ENCODE assay signal across 8 cellular contexts in the genomic region with DNA sequence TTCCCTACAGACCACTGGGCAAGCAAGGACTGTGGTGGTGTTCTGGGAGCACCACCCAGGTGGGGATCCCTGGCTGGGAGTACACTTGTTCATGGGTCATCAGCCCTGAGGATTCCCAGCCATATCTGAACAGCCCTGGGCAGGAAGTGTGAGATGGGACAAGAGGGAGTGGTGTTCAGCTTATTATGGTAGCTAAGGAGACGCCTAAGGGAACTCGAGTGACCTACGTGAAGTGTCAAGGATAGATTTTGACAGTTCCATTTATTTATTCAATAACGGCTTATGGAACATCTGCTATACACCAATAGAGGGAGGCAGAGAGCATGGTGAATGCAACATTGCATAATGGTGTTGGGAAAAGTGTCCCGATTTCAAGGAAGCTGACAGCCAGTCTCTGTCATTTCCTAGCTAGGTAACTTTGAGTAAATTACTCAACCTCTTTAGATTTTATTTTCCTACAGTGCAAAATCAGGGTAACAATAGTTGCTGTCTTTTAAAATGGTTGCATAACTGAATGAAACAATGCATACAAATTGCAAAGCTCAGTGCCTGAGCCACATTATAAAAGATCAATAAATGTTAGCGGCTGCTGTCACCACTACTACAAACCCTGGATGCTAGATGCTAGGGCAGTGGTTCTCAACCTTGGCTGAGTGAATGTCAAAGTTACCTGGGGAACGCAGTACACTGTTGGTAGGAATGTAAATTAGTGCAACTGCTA.
DNase-seq lines count a peak whose midpoint lies in the region; ATAC-seq, FAIRE-seq and TF ChIP-seq lines count a peak whose summit lies in the region.

No MANE protein-coding gene starts in this region.

- FAIRE-seq in GM12878 (lab: Jason Lieb, UNC) = no peak

- no peaks in the 10 kb centered on the region for H3K79me2 ChIP-seq in GM12878 (ENCODE audit: control insufficient read depth, insufficient read depth, low read length)

- CTCF ChIA-PET in GM12878 (lab: Yijun Ruan, JAX) = interaction anchor here (0.6 to 7.9 kb wide), 27 partner anchors 10 to 606 kb away, joined by 3 to 80 read pairs (median 4); a partner anchor contains a TSS

- no peaks in the 10 kb centered on the region for H3K36me3 Mint-ChIP-seq in activated T-cell treated with anti-CD3 and anti-CD28 coated beads, Interleukin-2, amount 50 U/mL, for 4 hours (ENCODE audit: insufficient read depth)
- H3K36me3 Mint-ChIP-seq in activated naive CD8-positive, alpha-beta T cell treated with anti-CD3 and anti-CD28 coated beads for 36 hours = no peaks in the 10 kb centered on the region

- no peak for TF ChIP-seq POLR2A in GM12878 (IDR thresholded peaks at IDR 0.05; ENCODE audit: low read depth, low read length)

- H3K9me3 Mint-ChIP-seq in activated T-cell treated with anti-CD3 and anti-CD28 coated beads, Interleukin-2, amount 50 U/mL, for 4 hours = no peaks in the 10 kb centered on the region
- H3K9me3 Mint-ChIP-seq in activated naive CD8-positive, alpha-beta T cell treated with anti-CD3 and anti-CD28 coated beads for 36 hours = no peaks in the 10 kb centered on the region

- H3K27me3 ChIP-seq in GM12878 (replicated peaks in 1 of 2; ENCODE audit: control insufficient read depth in 2 of 2, insufficient read depth in 2 of 2, low read length in 1 of 2) = no peaks in the 10 kb centered on the region

- no peaks in the 10 kb centered on the region for H4K20me1 ChIP-seq in GM12878 (ENCODE audit: control insufficient read depth, insufficient read depth)

- BruUV-seq in GM12878 (replicated peaks; lab: Mats Ljungman, UMichigan) = no TSS peak

- RAD21 ChIA-PET in GM12878 (lab: Charles Lee; ENCODE audit: unreplicated experiment) = interaction anchor here (0.6 to 4.4 kb wide), 16 partner anchors 9 to 862 kb away, joined by 3 to 32 read pairs (median 4); a partner anchor contains a TSS

- no peak overlapping the region for H3K4me3 Mint-ChIP-seq in activated T-cell treated with anti-CD3 and anti-CD28 coated beads, Interleukin-2, amount 50 U/mL, for 4 hours
- no peak overlapping the region for H3K4me3 Mint-ChIP-seq in activated naive CD8-positive, alpha-beta T cell treated with anti-CD3 and anti-CD28 coated beads for 36 hours

- no peak overlapping the region for H2AFZ ChIP-seq in GM12878 (ENCODE audit: control insufficient read depth, low read depth, low read length)

- peaks cover 7% of the 10 kb centered on the region for H3K27me3 Mint-ChIP-seq in activated T-cell treated with anti-CD3 and anti-CD28 coated beads, Interleukin-2, amount 50 U/mL, for 4 hours (ENCODE audit: low read depth)
- H3K27me3 Mint-ChIP-seq in activated naive CD8-positive, alpha-beta T cell treated with anti-CD3 and anti-CD28 coated beads for 36 hours = peaks cover 17% of the 10 kb centered on the region

- in situ Hi-C loops in GM12878 (cut with MboI) = loop anchor here (5.0 kb wide), 1 partner anchor 534 kb away; a partner anchor contains a TSS

- no peaks in the 10 kb centered on the region for H3K9me3 ChIP-seq in GM12878 (replicated peaks; ENCODE audit: control insufficient read depth, insufficient read depth, low read length)

- no peak for TF ChIP-seq EP300 in GM12878 (IDR thresholded peaks at IDR 0.05; ENCODE audit: borderline replicate concordance in 1 of 2, control insufficient read depth in 1 of 2, low read depth in 2 of 2, low read length in 2 of 2)

- POLR2A ChIA-PET in GM12878 (lab: Charles Lee) = no interaction called here

- intact Hi-C loops in GM12878 (cut with micrococcal nuclease; ENCODE audit: unreplicated experiment) = loop anchor here (2.0 kb wide), 2 partner anchors 299 to 533 kb away; no protein-coding TSS in a partner anchor

- 0% methylated on average over 7 of the region's 7 CpGs for WGBS in GM12878 (ENCODE audit: insufficient coverage, insufficient replicate concordance, low lambda C conversion rate, missing lambda C conversion rate)

- DNase-seq in D341Med (ENCODE audit: low spot score) (peak; percentile 48), HuH-7.5 (ENCODE audit: low spot score) (peak; percentile 7), GM12878 (ENCODE audit: low read depth, low spot score) (no peak), kidney tubule cell (ENCODE audit: low spot score) (peak; percentile 45), amniotic stem cell (lab: John Stamatoyannopoulos, UW) (no peak), NK-92 (lab: John Stamatoyannopoulos, UW; ENCODE audit: unreplicated experiment) (no peak)
- DNase-seq in activated T-cell treated with anti-CD3 and anti-CD28 coated beads, Interleukin-2, amount 50 U/mL, for 4 hours = no peak
- no peak for DNase-seq in activated naive CD8-positive, alpha-beta T cell treated with anti-CD3 and anti-CD28 coated beads for 36 hours

- H3K27ac Mint-ChIP-seq in activated naive CD8-positive, alpha-beta T cell treated with anti-CD3 and anti-CD28 coated beads for 36 hours = no peak overlapping the region

- H3K4me3 ChIP-seq in GM12878 = no peak overlapping the region

- peak; percentile 70 for ATAC-seq in GM12878
- ATAC-seq in activated T-cell treated with anti-CD3 and anti-CD28 coated beads, Interleukin-2, amount 50 U/mL, for 4 hours = no peak

- no peaks in the 10 kb centered on the region for H3K4me1 Mint-ChIP-seq in activated T-cell treated with anti-CD3 and anti-CD28 coated beads, Interleukin-2, amount 50 U/mL, for 4 hours (ENCODE audit: low read depth)
- H3K4me1 Mint-ChIP-seq in activated naive CD8-positive, alpha-beta T cell treated with anti-CD3 and anti-CD28 coated beads for 36 hours = no peaks in the 10 kb centered on the region

- H3K4me2 ChIP-seq in GM12878 (ENCODE audit: control insufficient read depth, insufficient read depth) = no peak overlapping the region

- H3K36me3 ChIP-seq in GM12878 (ENCODE audit: control insufficient read depth in 2 of 2, insufficient read depth in 2 of 2, low read length in 1 of 2) = no peaks in the 10 kb centered on the region

- SMC1A ChIA-PET in GM12878 (lab: Charles Lee; ENCODE audit: uncharacterized antibody, unreplicated experiment) = interaction anchor here (0.6 to 3.6 kb wide), 15 partner anchors 16 to 586 kb away, joined by 3 to 28 read pairs (median 4); a partner anchor contains a TSS

- peak; percentile 69 to 75 (median 73); a peak in 5 of 6 replicates for TF ChIP-seq CTCF in GM12878 (IDR thresholded peaks at IDR 0.05 in 2 of 3, conservative IDR thresholded peaks at IDR 0.05 in 1 of 3; ENCODE audit: control insufficient read depth in 2 of 3, extremely low read depth in 1 of 3, insufficient read depth in 1 of 3, low read depth in 3 of 3, low read length in 3 of 3)

- TF ChIP-seq RAD21 in GM12878 (IDR thresholded peaks at IDR 0.05; ENCODE audit: insufficient read depth, low read depth, low read length) = peak; percentile 76

- no peak overlapping the region for H3K9ac ChIP-seq in GM12878 (ENCODE audit: control insufficient read depth, insufficient read depth, low read length)

- H3K4me1 ChIP-seq in GM12878 (ENCODE audit: control insufficient read depth, insufficient read depth, low read length) = no peaks in the 10 kb centered on the region

- no peak overlapping the region for H3K27ac ChIP-seq in GM12878 (ENCODE audit: control insufficient read depth, insufficient read depth)

TF ChIP-seq in GM12878, 131 proteins besides CTCF, POLR2A, EP300 and RAD21:
- TF ChIP-seq CHD4 (IDR thresholded peaks at IDR 0.05) = no peak
- TF ChIP-seq ZNF24 (IDR thresholded peaks at IDR 0.05) = 0 out of 2 replicates have a peak, but pooled peaks have one; percentile 17
- peak; percentile 77 for TF ChIP-seq SMC3 (IDR thresholded peaks at IDR 0.05; ENCODE audit: borderline replicate concordance, low read length)
- TF ChIP-seq YY1 (IDR thresholded peaks at IDR 0.05; ENCODE audit: low read depth, low read length) = 0 out of 2 replicates have a peak, but pooled peaks have one; percentile 20
TF ChIP-seq in GM12878: peak in this region for 3.

Comparison
In these comparisons a context has a peak if more than half of its experiments do, and no peak if none do; other contexts are left out.
1. DNase-seq: peak in D341Med (single experiment), HuH-7.5 (single experiment) and kidney tubule cell (single experiment); none in GM12878 (single experiment), amniotic stem cell (single experiment), NK-92 (single experiment), activated T-cell treated with anti-CD3 and anti-CD28 coated beads, Interleukin-2, amount 50 U/mL, for 4 hours (single experiment) and activated naive CD8-positive, alpha-beta T cell treated with anti-CD3 and anti-CD28 coated beads for 36 hours (single experiment).